ENCODE assay signal across 1 cellular context in the genomic region with DNA sequence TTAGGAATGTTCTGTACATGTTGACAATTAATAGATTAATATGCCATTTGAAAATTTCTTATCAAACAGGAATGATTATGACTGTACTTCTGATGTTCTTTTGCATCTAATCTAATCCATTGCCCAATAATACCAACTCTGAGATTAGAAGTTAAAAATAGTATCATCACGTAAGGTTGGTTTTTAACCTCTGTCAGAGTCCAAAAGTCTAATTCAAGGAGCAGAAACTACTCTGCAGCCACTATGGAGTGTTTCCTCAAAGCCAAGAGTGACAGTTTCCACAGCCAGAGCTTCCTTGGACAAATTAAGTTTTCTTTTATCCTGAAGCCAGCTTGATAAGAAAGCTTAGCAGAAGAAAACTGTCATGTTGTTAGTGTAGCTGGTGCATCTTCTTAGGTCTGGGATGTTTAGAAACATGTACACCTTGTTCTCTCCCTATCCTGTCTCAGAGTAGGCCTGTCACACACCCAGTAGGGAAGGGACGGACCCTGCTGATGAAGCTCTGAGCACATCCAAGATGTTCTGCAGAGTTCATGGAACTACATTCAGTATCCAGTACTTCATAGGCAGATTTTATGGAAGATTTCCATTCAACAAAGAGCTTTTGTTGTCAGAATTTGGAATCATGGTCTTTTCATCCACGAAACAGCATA.
TF ChIP-seq lines count a peak whose summit lies in the region.

No MANE protein-coding gene starts in this region.

TF ChIP-seq in liver, 16 proteins besides CTCF, POLR2A, EP300 and RAD21 (continued from another document):
- TF ChIP-seq, protein P1, sequence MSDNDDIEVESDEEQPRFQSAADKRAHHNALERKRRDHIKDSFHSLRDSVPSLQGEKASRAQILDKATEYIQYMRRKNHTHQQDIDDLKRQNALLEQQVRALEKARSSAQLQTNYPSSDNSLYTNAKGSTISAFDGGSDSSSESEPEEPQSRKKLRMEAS (IDR thresholded peaks at IDR 0.05), result peak; percentile 55
- TF ChIP-seq, protein P2, sequence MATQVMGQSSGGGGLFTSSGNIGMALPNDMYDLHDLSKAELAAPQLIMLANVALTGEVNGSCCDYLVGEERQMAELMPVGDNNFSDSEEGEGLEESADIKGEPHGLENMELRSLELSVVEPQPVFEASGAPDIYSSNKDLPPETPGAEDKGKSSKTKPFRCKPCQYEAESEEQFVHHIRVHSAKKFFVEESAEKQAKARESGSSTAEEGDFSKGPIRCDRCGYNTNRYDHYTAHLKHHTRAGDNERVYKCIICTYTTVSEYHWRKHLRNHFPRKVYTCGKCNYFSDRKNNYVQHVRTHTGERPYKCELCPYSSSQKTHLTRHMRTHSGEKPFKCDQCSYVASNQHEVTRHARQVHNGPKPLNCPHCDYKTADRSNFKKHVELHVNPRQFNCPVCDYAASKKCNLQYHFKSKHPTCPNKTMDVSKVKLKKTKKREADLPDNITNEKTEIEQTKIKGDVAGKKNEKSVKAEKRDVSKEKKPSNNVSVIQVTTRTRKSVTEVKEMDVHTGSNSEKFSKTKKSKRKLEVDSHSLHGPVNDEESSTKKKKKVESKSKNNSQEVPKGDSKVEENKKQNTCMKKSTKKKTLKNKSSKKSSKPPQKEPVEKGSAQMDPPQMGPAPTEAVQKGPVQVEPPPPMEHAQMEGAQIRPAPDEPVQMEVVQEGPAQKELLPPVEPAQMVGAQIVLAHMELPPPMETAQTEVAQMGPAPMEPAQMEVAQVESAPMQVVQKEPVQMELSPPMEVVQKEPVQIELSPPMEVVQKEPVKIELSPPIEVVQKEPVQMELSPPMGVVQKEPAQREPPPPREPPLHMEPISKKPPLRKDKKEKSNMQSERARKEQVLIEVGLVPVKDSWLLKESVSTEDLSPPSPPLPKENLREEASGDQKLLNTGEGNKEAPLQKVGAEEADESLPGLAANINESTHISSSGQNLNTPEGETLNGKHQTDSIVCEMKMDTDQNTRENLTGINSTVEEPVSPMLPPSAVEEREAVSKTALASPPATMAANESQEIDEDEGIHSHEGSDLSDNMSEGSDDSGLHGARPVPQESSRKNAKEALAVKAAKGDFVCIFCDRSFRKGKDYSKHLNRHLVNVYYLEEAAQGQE (IDR thresholded peaks at IDR 0.05), result peak; percentile 47
- peak; percentile 95 for TF ChIP-seq SP1 (IDR thresholded peaks at IDR 0.05)
- TF ChIP-seq, protein P3, sequence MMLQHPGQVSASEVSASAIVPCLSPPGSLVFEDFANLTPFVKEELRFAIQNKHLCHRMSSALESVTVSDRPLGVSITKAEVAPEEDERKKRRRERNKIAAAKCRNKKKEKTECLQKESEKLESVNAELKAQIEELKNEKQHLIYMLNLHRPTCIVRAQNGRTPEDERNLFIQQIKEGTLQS (IDR thresholded peaks at IDR 0.05), result no peak
- no peak for TF ChIP-seq TAF1 (conservative IDR thresholded peaks at IDR 0.05)
- TF ChIP-seq FOXA2 (IDR thresholded peaks at IDR 0.05), result no peak
